In the genomic region with DNA sequence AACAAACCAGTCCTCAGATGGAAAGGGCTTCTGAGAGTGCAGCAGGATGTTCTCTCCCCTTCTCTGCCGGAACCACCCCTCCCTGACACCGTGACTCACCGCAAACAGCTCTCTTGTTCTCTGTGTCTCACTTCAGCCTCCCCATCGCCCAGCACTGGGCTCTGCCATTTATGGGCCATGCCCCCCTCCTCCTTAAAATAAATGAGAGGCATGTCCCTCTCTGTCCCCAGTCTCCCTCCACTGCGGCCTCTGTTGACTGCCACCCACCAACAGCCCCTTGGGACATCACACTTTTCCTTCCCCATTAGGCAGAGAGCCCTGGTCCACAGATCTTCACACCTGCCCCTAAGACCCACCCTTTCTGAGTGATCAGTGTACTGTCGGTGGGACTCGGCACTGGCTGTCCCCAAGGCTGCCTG, we compare ENCODE assay signal across 8 cellular contexts. TPM values are rescaled to one million over a fixed set of nuclear protein-coding genes. Genes with fewer than 3 reads are reported as not detected.
A peak's percentile ranks its signal among the peaks of the same experiment; 100 is the strongest.
DNase-seq lines count a peak whose midpoint lies in the region; ATAC-seq and TF ChIP-seq lines count a peak whose summit lies in the region.

No MANE protein-coding gene starts in this region.

- H3F3A ChIP-seq in PC-9 (ENCODE audit: insufficient read depth, low read depth): peaks cover 12% of the 10 kb centered on the region; the same call in 1 of the 2 replicates

- no peak overlapping the region for H3K4me3 ChIP-seq in GM12865 (ENCODE audit: low read depth, low read length)
- H3K4me3 ChIP-seq in hepatocyte: no peak overlapping the region
- no peak overlapping the region for H3K4me3 ChIP-seq in PC-9

- H3K9me2 ChIP-seq in hepatocyte (replicated peaks; ENCODE audit: insufficient read depth): no peaks in the 10 kb centered on the region
- no peaks in the 10 kb centered on the region for H3K9me2 ChIP-seq in PC-9 (ENCODE audit: insufficient read depth)

- H3K4me2 ChIP-seq in hepatocyte: no peak overlapping the region
- no peak overlapping the region for H3K4me2 ChIP-seq in PC-9

- intact Hi-C loops in PC-9 (cut with micrococcal nuclease; ENCODE audit: unreplicated experiment): no loop called here

- H3K4me1 ChIP-seq in hepatocyte (ENCODE audit: insufficient read depth) (peaks cover 25% of the 10 kb centered on the region), PC-9 (replicated peaks; ENCODE audit: insufficient read depth) (no peaks in the 10 kb centered on the region)

- BruUV-seq in PC-9 (replicated peaks; lab: Mats Ljungman, UMichigan): no TSS peak

- peak; percentile 80 for DNase-seq in GM12865 (ENCODE audit: low read depth)
- peak; percentile 87 for DNase-seq in activated effector memory CD4-positive, alpha-beta T cell treated with anti-CD3 and anti-CD28 coated beads, Interleukin-2, amount 50 U/mL, for 16 hours
- DNase-seq in hepatocyte (ENCODE audit: low spot score): peak; percentile 79
- DNase-seq in stimulated activated CD4-positive, alpha-beta T cell treated with anti-CD3 and anti-CD28 coated beads, Interleukin-4, amount 100 ng/mL, for 24 hours: peak; percentile 71
- no peak for DNase-seq in retina
- no peak for DNase-seq in PC-9

- peak; percentile 63 for ATAC-seq in HG02623 (IDR thresholded peaks at IDR 0.05; ENCODE audit: unreplicated experiment)

- H3K27me3 ChIP-seq in hepatocyte (no peaks in the 10 kb centered on the region), PC-9 (ENCODE audit: insufficient read depth, low read depth) (no peaks in the 10 kb centered on the region)

- H3K36me3 ChIP-seq in hepatocyte (replicated peaks; ENCODE audit: insufficient read depth, low read depth): no peaks in the 10 kb centered on the region
- H3K36me3 ChIP-seq in PC-9 (ENCODE audit: low read depth): no peaks in the 10 kb centered on the region

- TF ChIP-seq CTCF in GM12865 (IDR thresholded peaks at IDR 0.05; ENCODE audit: insufficient read depth, low read depth, low read length, missing control alignments) (no peak), hepatocyte (IDR thresholded peaks at IDR 0.05; ENCODE audit: poor library complexity) (no peak), PC-9 (conservative IDR thresholded peaks at IDR 0.05) (no peak)

- 56% methylated on average over 7 of the region's 7 CpGs for WGBS in hepatocyte (ENCODE audit: low lambda C conversion rate, missing lambda C conversion rate)

- H4K20me1 ChIP-seq in hepatocyte (ENCODE audit: insufficient read depth, poor library complexity, severe bottlenecking) (no peaks in the 10 kb centered on the region), PC-9 (ENCODE audit: insufficient read depth) (no peaks in the 10 kb centered on the region)

- peaks cover 29% of the 10 kb centered on the region for H3K79me2 ChIP-seq in hepatocyte
- H3K79me2 ChIP-seq in PC-9 (ENCODE audit: low read depth): no peaks in the 10 kb centered on the region

- peak overlapping the region; percentile 41 for H3K27ac ChIP-seq in hepatocyte
- no peak overlapping the region for H3K27ac ChIP-seq in PC-9

- H2AFZ ChIP-seq in hepatocyte (no peak overlapping the region), PC-9 (no peak overlapping the region)

- POLR2A ChIA-PET in PC-9 (lab: Charles Lee; ENCODE audit: unreplicated experiment): no interaction called here

- no peaks in the 10 kb centered on the region for H3K9me3 ChIP-seq in hepatocyte (ENCODE audit: low read depth)
- H3K9me3 ChIP-seq in PC-9 (ENCODE audit: insufficient read depth, low read depth): no peaks in the 10 kb centered on the region

- CTCF ChIA-PET in PC-9 (lab: Charles Lee): no interaction called here

TF ChIP-seq in PFSK-1, 5 proteins besides CTCF, POLR2A, EP300 and RAD21:
- no peak for TF ChIP-seq POLR2AphosphoS5 (IDR thresholded peaks at IDR 0.05; ENCODE audit: low read depth, low read length)
- TF ChIP-seq TAF1 (IDR thresholded peaks at IDR 0.05; ENCODE audit: borderline replicate concordance, insufficient read depth, low read length): 0 out of 2 replicates have a peak, but pooled peaks have one; percentile 30
- TF ChIP-seq FOXP2 (optimal IDR thresholded peaks at IDR 0.05; ENCODE audit: borderline replicate concordance, extremely low read depth, extremely low read length, insufficient read depth): no peak

RNA-seq across cellular contexts. Expression of gene CCDC102A, which starts 6.3 kb away (rescaled TPM):
- polyA plus RNA-seq in PFSK-1 (2012; ENCODE audit: insufficient read length, low read depth): 11.2 TPM
- total RNA-seq in hepatocyte (10.5 and 11.4 TPM in 2 replicates), PC-9 (2021) (8.1 and 11.8 TPM in 2 replicates)
- 13.1 and 17.2 TPM in 2 replicates for polyA plus RNA-seq in hepatocyte

RNA-seq across cellular contexts. Expression of gene ADGRG5, which starts 12.3 kb away (rescaled TPM):
- polyA plus RNA-seq in PFSK-1 (2012; ENCODE audit: insufficient read length, low read depth): not detected
- total RNA-seq in hepatocyte: 1.1 and 2.2 TPM in 2 replicates
- polyA plus RNA-seq in hepatocyte: 1.9 and 2.9 TPM in 2 replicates
- total RNA-seq in PC-9 (2021): not detected in 2 replicates

RNA-seq across cellular contexts. Expression of gene DOK4, which starts 43.8 kb away (rescaled TPM):
- 28.9 TPM for polyA plus RNA-seq in PFSK-1 (2012; ENCODE audit: insufficient read length, low read depth)
- total RNA-seq in hepatocyte (112 and 122 TPM in 2 replicates), PC-9 (2021) (27.4 and 38.7 TPM in 2 replicates)
- 96.3 and 106 TPM in 2 replicates for polyA plus RNA-seq in hepatocyte

Comparison
In these comparisons a context has a peak if more than half of its experiments do, and no peak if none do; other contexts are left out.
1. DNase-seq: peak in GM12865 (single experiment), activated effector memory CD4-positive, alpha-beta T cell treated with anti-CD3 and anti-CD28 coated beads, Interleukin-2, amount 50 U/mL, for 16 hours (single experiment), hepatocyte (single experiment) and stimulated activated CD4-positive, alpha-beta T cell treated with anti-CD3 and anti-CD28 coated beads, Interleukin-4, amount 100 ng/mL, for 24 hours (single experiment); none in retina (single experiment) and PC-9 (0 of 2).